16 cellular contexts compared by ENCODE assay signal in the genomic region with DNA sequence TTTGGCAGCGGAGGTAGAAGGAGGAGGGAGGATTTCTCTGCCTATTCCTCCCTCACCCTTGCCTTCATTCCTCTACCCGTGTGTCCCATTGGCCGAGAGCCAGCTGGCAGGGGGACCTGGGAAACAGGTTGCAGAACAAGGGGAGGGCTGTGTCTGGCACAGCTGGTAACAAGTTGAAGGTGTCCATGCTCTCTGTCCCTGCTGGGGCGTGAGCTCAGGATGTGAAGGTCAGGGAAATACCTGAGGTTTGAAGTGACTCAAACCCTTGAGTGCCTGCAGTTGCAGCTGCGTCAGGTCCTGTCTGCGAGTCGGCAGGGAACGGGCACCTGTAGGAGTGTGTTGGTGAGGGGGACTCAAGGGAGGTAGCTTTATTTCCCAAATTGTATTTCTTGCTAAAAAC. TPM values are rescaled to one million over a fixed set of nuclear protein-coding genes. Genes with fewer than 3 reads are reported as not detected.
DNase-seq lines count a peak whose midpoint lies in the region; ATAC-seq, FAIRE-seq and TF ChIP-seq lines count a peak whose summit lies in the region.
"Had no signal": no experiment of that assay in that cellular context is flagged by ENCODE, and none has a peak within 500 bp of the region (broad histone marks: within the 10 kb centered on the region; RNA-seq: fewer than 3 reads in every experiment).

No MANE protein-coding gene starts in this region.

- H3K9me3 Mint-ChIP-seq in activated naive CD8-positive, alpha-beta T cell treated with anti-CD3 and anti-CD28 coated beads, Interleukin-2, amount 50 U/mL, for 24 hours = no peaks in the 10 kb centered on the region
- H3K9me3 Mint-ChIP-seq: activated CD4-positive, alpha-beta T cell treated with anti-CD3 and anti-CD28 coated beads, Interleukin-2, amount 10 ng/mL, durations not matched to agents 7 days and 5 days had no signal

- peaks cover 6% of the 10 kb centered on the region for H3K36me3 Mint-ChIP-seq in activated naive CD8-positive, alpha-beta T cell treated with anti-CD3 and anti-CD28 coated beads, Interleukin-2, amount 50 U/mL, for 24 hours (ENCODE audit: low read depth)

- H3K27me3 ChIP-seq in adrenal gland (no peaks in the 10 kb centered on the region), small intestine (ENCODE audit: control insufficient read depth in 2 of 2, insufficient read depth in 2 of 2, low read length in 2 of 2) (no peaks in the 10 kb centered on the region)

- WGBS in adrenal gland, 4 donors = 75 to 83% (median 76%) methylated on average over 8 of the region's 8 CpGs
- WGBS in small intestine, 3 donors = 8 to 58% (median 36%) methylated on average over 8 of the region's 8 CpGs

- no peaks in the 10 kb centered on the region for H3K9me3 ChIP-seq in adrenal gland (replicated peaks in 1 of 3)
- H3K9me3 ChIP-seq in small intestine (ENCODE audit: control insufficient read depth, low read depth) = no peaks in the 10 kb centered on the region

- no peak for TF ChIP-seq CTCF in adrenal gland (IDR thresholded peaks at IDR 0.05)

- H3K27ac ChIP-seq in adrenal gland (no peak overlapping the region), small intestine (ENCODE audit: low read depth in 1 of 2, low read length in 1 of 2) (peak overlapping the region; percentile 81 to 91)

- intact Hi-C loops in adrenal gland (cut with DNase I) (no loop called here), left ventricle myocardium superior (cut with micrococcal nuclease) (no loop called here)

- no peak overlapping the region for H3K4me3 ChIP-seq in adrenal gland
- H3K4me3 ChIP-seq in small intestine (ENCODE audit: low read depth in 1 of 2, low read length in 2 of 2) = no peak overlapping the region

- H3K27ac Mint-ChIP-seq in activated naive CD8-positive, alpha-beta T cell treated with anti-CD3 and anti-CD28 coated beads, Interleukin-2, amount 50 U/mL, for 24 hours = no peak overlapping the region
- H3K27ac Mint-ChIP-seq: activated CD4-positive, alpha-beta T cell treated with anti-CD3 and anti-CD28 coated beads, Interleukin-2, amount 10 ng/mL, durations not matched to agents 7 days and 5 days had no signal

- H3K4me3 Mint-ChIP-seq in activated naive CD8-positive, alpha-beta T cell treated with anti-CD3 and anti-CD28 coated beads, Interleukin-2, amount 50 U/mL, for 24 hours = no peak overlapping the region
- H3K4me3 Mint-ChIP-seq: activated CD4-positive, alpha-beta T cell treated with anti-CD3 and anti-CD28 coated beads, Interleukin-2, amount 10 ng/mL, durations not matched to agents 7 days and 5 days had no signal

- DNase-seq in LoVo (ENCODE audit: low spot score) = peak; percentile 80
- DNase-seq in adrenal gland = peak in 6 of 7 donors; percentile 48 to 73 (median 64)
- DNase-seq in left ventricle myocardium superior = peak; percentile 93
- peak; percentile 98 for DNase-seq in small intestine
- no peak for DNase-seq in activated naive CD8-positive, alpha-beta T cell treated with anti-CD3 and anti-CD28 coated beads, Interleukin-2, amount 50 U/mL, for 24 hours
- DNase-seq: activated CD4-positive, alpha-beta T cell treated with anti-CD3 and anti-CD28 coated beads, Interleukin-2, amount 10 ng/mL, durations not matched to agents 7 days and 5 days; activated gamma-delta T cell treated with Interleukin-2 at 50 U/mL for 16 hours; Kasumi-1; occipital lobe; stimulated activated CD4-positive, alpha-beta T cell treated with anti-CD3 and anti-CD28 coated beads, Interleukin-4, amount 100 ng/mL, for 24 hours; stimulated activated naive CD8-positive, alpha-beta T cell treated with anti-CD3 and anti-CD28 coated beads, Interleukin-15, Interleukin-2, amounts not matched to agents 100 U/mL and 50 U/mL, for 24 hours; SW 1271 had no signal

- H3K4me1 ChIP-seq in adrenal gland (replicated peaks in 1 of 2) = no peaks in the 10 kb centered on the region
- H3K4me1 ChIP-seq in small intestine (ENCODE audit: control insufficient read depth in 2 of 2, insufficient read depth in 1 of 2, low read depth in 1 of 2, low read length in 1 of 2) = peaks cover 0 to 2% of the 10 kb centered on the region in 2 donors

- no peaks in the 10 kb centered on the region for H3K27me3 Mint-ChIP-seq in activated naive CD8-positive, alpha-beta T cell treated with anti-CD3 and anti-CD28 coated beads, Interleukin-2, amount 50 U/mL, for 24 hours
- H3K27me3 Mint-ChIP-seq: activated CD4-positive, alpha-beta T cell treated with anti-CD3 and anti-CD28 coated beads, Interleukin-2, amount 10 ng/mL, durations not matched to agents 7 days and 5 days had no signal

- TF ChIP-seq POLR2A in adrenal gland (IDR thresholded peaks at IDR 0.05) = no peak

- H3K36me3 ChIP-seq in adrenal gland (replicated peaks in 1 of 2) (peaks cover 0 to 54% of the 10 kb centered on the region in 2 donors), small intestine (ENCODE audit: control insufficient read depth in 2 of 2, insufficient read depth in 2 of 2, low read length in 2 of 2) (peaks cover 13 to 15% of the 10 kb centered on the region in 2 donors)

- H3K4me1 Mint-ChIP-seq in activated naive CD8-positive, alpha-beta T cell treated with anti-CD3 and anti-CD28 coated beads, Interleukin-2, amount 50 U/mL, for 24 hours = no peaks in the 10 kb centered on the region
- H3K4me1 Mint-ChIP-seq: activated CD4-positive, alpha-beta T cell treated with anti-CD3 and anti-CD28 coated beads, Interleukin-2, amount 10 ng/mL, durations not matched to agents 7 days and 5 days had no signal

- peak; percentile 94 for ATAC-seq in left ventricle myocardium superior
- ATAC-seq in GM19452 (IDR thresholded peaks at IDR 0.05; ENCODE audit: unreplicated experiment) = no peak
- ATAC-seq in GM21723 (IDR thresholded peaks at IDR 0.05; ENCODE audit: unreplicated experiment) = no peak
- no peak for ATAC-seq in activated naive CD8-positive, alpha-beta T cell treated with anti-CD3 and anti-CD28 coated beads, Interleukin-2, amount 50 U/mL, for 24 hours
- ATAC-seq: stimulated activated naive CD8-positive, alpha-beta T cell treated with anti-CD3 and anti-CD28 coated beads, Interleukin-15, Interleukin-2, amounts not matched to agents 100 U/mL and 50 U/mL, for 24 hours had no signal

- FAIRE-seq in small intestine (lab: Jason Lieb, UNC) = no peak
- FAIRE-seq: D721Med, GM12892 had no signal

RNA-seq across cellular contexts. Expression of a gene that starts 16.2 kb away (rescaled TPM):
- total RNA-seq in adrenal gland (10 to 100 TPM; 39.8 to 74.6 (median 46.8) TPM), left ventricle myocardium superior (39.0 TPM)
- polyA plus RNA-seq in adrenal gland (10 to 100 TPM in 2 of 3 donors, 1 to 10 TPM in 1; 8.9 to 58.8 (median 43.9) TPM), small intestine (100 to 1,000 TPM in 1 of 3 donors, 10 to 100 TPM in 2; 33.9 to 127 (median 88.1) TPM)

RNA-seq across cellular contexts. Expression of a gene that starts 24.5 kb away (rescaled TPM):
- 100 to 1,000 TPM in 4 of 8 donors, 10 to 100 TPM in 4; 50.3 to 153 (median 112) TPM for total RNA-seq in adrenal gland
- 100 to 1,000 TPM in 2 of 3 donors, 10 to 100 TPM in 1; 26.1 to 301 (median 214) TPM for polyA plus RNA-seq in adrenal gland
- 35.3 TPM for total RNA-seq in left ventricle myocardium superior
- 100 to 1,000 TPM in 1 of 3 donors, 10 to 100 TPM in 2; 88.6 to 112 (median 96.1) TPM for polyA plus RNA-seq in small intestine

RNA-seq across cellular contexts. Expression of a gene that starts 28.3 kb away (rescaled TPM):
- 10 to 100 TPM in 7 of 8 donors, 1 to 10 TPM in 1; 9.5 to 31.8 (median 19.2) TPM for total RNA-seq in adrenal gland
- 10 to 100 TPM in 1 of 3 donors, 1 to 10 TPM in 2; 4.4 to 29.9 (median 7.3) TPM for polyA plus RNA-seq in adrenal gland
- total RNA-seq in left ventricle myocardium superior = 5.2 TPM
- polyA plus RNA-seq in small intestine = 10 to 100 TPM; 28.4 to 34.9 (median 28.6) TPM

RNA-seq across cellular contexts. Expression of a gene that starts 58.0 kb away (rescaled TPM):
- total RNA-seq in adrenal gland (100 to 1,000 TPM in 4 of 8 donors, 10 to 100 TPM in 4; 73.8 to 144 (median 103) TPM), left ventricle myocardium superior (94.6 TPM)
- polyA plus RNA-seq in adrenal gland (10 to 100 TPM; 31.1 to 52.0 (median 31.8) TPM), small intestine (100 to 1,000 TPM in 2 of 3 donors, 10 to 100 TPM in 1; 55.0 to 122 (median 103) TPM)

RNA-seq across cellular contexts. Expression of a gene that starts 58.6 kb away (rescaled TPM):
- total RNA-seq in adrenal gland (100 to 1,000 TPM in 7 of 8 donors, 10 to 100 TPM in 1; 71.3 to 248 (median 142) TPM), left ventricle myocardium superior (186 TPM)
- polyA plus RNA-seq in adrenal gland (100 to 1,000 TPM in 2 of 3 donors, 10 to 100 TPM in 1; 96.4 to 159 (median 103) TPM), small intestine (100 to 1,000 TPM in 1 of 3 donors, 10 to 100 TPM in 2; 50.8 to 113 (median 55.9) TPM)

Comparison
In these comparisons a context has a peak if more than half of its experiments do, and no peak if none do; other contexts are left out.
1. H3K27ac ChIP-seq: peak in small intestine (2 of 2); none in adrenal gland (0 of 5).